8 cellular contexts compared by ENCODE assay signal in genomic region chr5:31273631-31274378, GRCh38.
DNase-seq lines count a peak whose midpoint lies in the region; ATAC-seq lines count a peak whose summit lies in the region.

No MANE protein-coding gene starts in this region.

- H2BK120ac ChIP-seq in neuronal stem cell (ENCODE audit: low read depth, low read length), result no peak overlapping the region

- ATAC-seq in GM18519 (IDR thresholded peaks at IDR 0.05; ENCODE audit: low FRiP score, unreplicated experiment) (peak; percentile 87), HG03108 (IDR thresholded peaks at IDR 0.05; ENCODE audit: unreplicated experiment) (no peak)

- POLR2A ChIA-PET in CD4-positive, alpha-beta memory T cell (lab: Charles Lee; ENCODE audit: partially characterized antibody), result no interaction called here

- peak overlapping the region in 1 of 8 donors; percentile 8 for H3K4me3 Mint-ChIP-seq in CD4-positive, alpha-beta memory T cell

- intact Hi-C loops in head of caudate nucleus (cut with DNase I), result no loop called here
- intact Hi-C loops in CD4-positive, alpha-beta memory T cell (cut with micrococcal nuclease), result no loop called here

- H3K9me3 ChIP-seq in HAP-1 (no peaks in the 10 kb centered on the region), neuronal stem cell (replicated peaks in 1 of 2; ENCODE audit: control insufficient read depth in 2 of 2, insufficient read depth in 1 of 2, low read depth in 1 of 2, low read length in 2 of 2) (no peaks in the 10 kb centered on the region)
- no peaks in the 10 kb centered on the region for H3K9me3 ChIP-seq in CD4-positive, alpha-beta memory T cell (ENCODE audit: control insufficient read depth in 1 of 2, low read length in 2 of 2)

- H2AFZ ChIP-seq in neuronal stem cell (ENCODE audit: low read length), result peak overlapping the region; percentile 70

- CTCF ChIA-PET in CD4-positive, alpha-beta memory T cell (lab: Charles Lee; ENCODE audit: partially characterized antibody), result no interaction called here

- H3K4ac ChIP-seq in neuronal stem cell (ENCODE audit: low read length), result no peak overlapping the region

- H3K36me3 ChIP-seq in HAP-1 (replicated peaks), result peaks cover 50% of the 10 kb centered on the region
- peaks cover 0 to 1% of the 10 kb centered on the region in 2 donors for H3K36me3 ChIP-seq in neuronal stem cell (replicated peaks in 1 of 2; ENCODE audit: control insufficient read depth in 2 of 2, insufficient read depth in 2 of 2, low read length in 2 of 2)
- no peaks in the 10 kb centered on the region for H3K36me3 ChIP-seq in CD4-positive, alpha-beta memory T cell (ENCODE audit: insufficient read depth, low read length)

- no peak overlapping the region for H4K91ac ChIP-seq in neuronal stem cell (ENCODE audit: low read depth, low read length, poor library complexity)

- peak in 1 of 2 experiments; percentile 93 for DNase-seq in HAP-1 (ENCODE audit: low spot score in 2 of 2)
- DNase-seq in RPMI7951 (ENCODE audit: low read depth), result peak; percentile 13
- no peak for DNase-seq in neuronal stem cell (ENCODE audit: low spot score)
- no peak for DNase-seq in head of caudate nucleus
- no peak for DNase-seq in CD4-positive, alpha-beta memory T cell
- DNase-seq in inferior parietal cortex (ENCODE audit: extremely low spot score), result no peak

- peaks cover 0 to 3% (median under 1%) of the 10 kb centered on the region in 4 donors for H3K4me1 Mint-ChIP-seq in CD4-positive, alpha-beta memory T cell

- no peak overlapping the region for H3K27ac Mint-ChIP-seq in CD4-positive, alpha-beta memory T cell

- H3K14ac ChIP-seq in neuronal stem cell (ENCODE audit: low read length), result no peak overlapping the region

- no peaks in the 10 kb centered on the region for H3K36me3 Mint-ChIP-seq in CD4-positive, alpha-beta memory T cell

- H3K27ac ChIP-seq in neuronal stem cell (replicated peaks; ENCODE audit: low read length), result no peak overlapping the region
- no peak overlapping the region for H3K27ac ChIP-seq in CD4-positive, alpha-beta memory T cell (ENCODE audit: low read depth, low read length)

- H3K27me3 ChIP-seq in HAP-1 (ENCODE audit: low read depth) (no peaks in the 10 kb centered on the region), neuronal stem cell (ENCODE audit: control insufficient read depth in 3 of 3, insufficient read depth in 3 of 3, low read depth in 1 of 3, low read length in 3 of 3) (no peaks in the 10 kb centered on the region)
- no peaks in the 10 kb centered on the region for H3K27me3 ChIP-seq in CD4-positive, alpha-beta memory T cell (ENCODE audit: insufficient read depth, low read length)

- H3K4me3 ChIP-seq in HAP-1, result peak overlapping the region; percentile 0; the same call in 1 of the 2 replicates
- H3K4me3 ChIP-seq in neuronal stem cell (ENCODE audit: low read length in 2 of 2), result no peak overlapping the region
- H3K4me3 ChIP-seq in CD4-positive, alpha-beta memory T cell (ENCODE audit: low read length in 2 of 2), result no peak overlapping the region

- H3K9me3 Mint-ChIP-seq in CD4-positive, alpha-beta memory T cell, result no peaks in the 10 kb centered on the region

- no CpG with 5 or more reads among the region's 8 CpGs for WGBS in neuronal stem cell (ENCODE audit: extremely low coverage in 2 of 2, insufficient read length in 2 of 2, insufficient replicate concordance in 1 of 2), 2 donors

- H3K18ac ChIP-seq in neuronal stem cell (ENCODE audit: low read length), result no peak overlapping the region

- H2BK5ac ChIP-seq in neuronal stem cell (ENCODE audit: low read length), result no peak overlapping the region

- H3K23ac ChIP-seq in neuronal stem cell (ENCODE audit: low read depth, low read length, poor library complexity), result no peak overlapping the region

- no peak overlapping the region for H3K9ac ChIP-seq in neuronal stem cell (ENCODE audit: low read depth, low read length, poor library complexity)

- no peak overlapping the region for H2BK12ac ChIP-seq in neuronal stem cell (ENCODE audit: low read length)

- no peak overlapping the region for H4K8ac ChIP-seq in neuronal stem cell (ENCODE audit: low read depth, low read length)

- H2BK15ac ChIP-seq in neuronal stem cell (ENCODE audit: low read length), result no peak overlapping the region

- H3K4me2 ChIP-seq in neuronal stem cell (ENCODE audit: insufficient read depth, low read length, poor library complexity, severe bottlenecking), result no peak overlapping the region

- H3K27me3 Mint-ChIP-seq in CD4-positive, alpha-beta memory T cell, result peaks cover 0 to 2% of the 10 kb centered on the region in 2 donors

- in situ Hi-C loops in HAP-1 (cut with MboI; ENCODE audit: low sequenced_read_pairs), result no loop called here

- H3K4me1 ChIP-seq in HAP-1, result peaks cover 26% of the 10 kb centered on the region
- H3K4me1 ChIP-seq in neuronal stem cell (ENCODE audit: control insufficient read depth in 2 of 2, insufficient read depth in 1 of 2, low read depth in 1 of 2, low read length in 2 of 2), result peaks cover 9% of the 10 kb centered on the region in 2 donors
- no peaks in the 10 kb centered on the region for H3K4me1 ChIP-seq in CD4-positive, alpha-beta memory T cell (ENCODE audit: insufficient read depth, low read length)

- H3K79me1 ChIP-seq in neuronal stem cell (ENCODE audit: low read depth, low read length), result no peaks in the 10 kb centered on the region

- H2AK5ac ChIP-seq in neuronal stem cell (ENCODE audit: low read depth, low read length), result no peak overlapping the region
